ENCODE assay signal across 37 cellular contexts in the genomic region with DNA sequence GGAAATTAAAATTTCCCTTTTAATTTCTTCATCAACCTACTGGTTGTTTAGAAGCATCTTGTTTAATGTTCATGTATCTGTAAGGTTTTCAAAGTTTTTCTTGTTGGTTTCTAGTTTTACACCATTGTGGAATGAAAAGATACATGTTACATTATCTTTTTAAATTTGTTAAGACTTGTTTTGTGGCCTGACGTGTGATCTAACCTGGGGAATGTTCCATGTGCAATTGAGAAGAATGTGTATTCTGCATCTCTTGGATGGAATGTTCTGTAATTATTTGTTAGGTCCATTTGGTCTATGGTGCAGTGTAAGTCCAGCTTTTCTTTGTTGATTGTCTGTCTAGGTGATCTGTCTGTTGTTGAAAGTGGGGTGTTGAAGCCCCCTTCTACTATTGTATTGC. TPM values are rescaled to one million over a fixed set of nuclear protein-coding genes. Genes with fewer than 3 reads are reported as not detected.
"Had no signal": no experiment of that assay in that cellular context is flagged by ENCODE, and none has a peak within 500 bp of the region (broad histone marks: within the 10 kb centered on the region; RNA-seq: fewer than 3 reads in every experiment).

No MANE protein-coding gene starts in this region.

- H3K4me2 ChIP-seq: PC-9 had no signal

- H3K27me3 Mint-ChIP-seq: activated naive CD4-positive, alpha-beta T cell treated with anti-CD3 and anti-CD28 coated beads, Interleukin-2, amount 10 ng/mL, durations not matched to agents 7 days and 5 days had no signal

- H3K27ac ChIP-seq: brain microvascular endothelial cell, PC-9, RWPE1, SJCRH30, SK-N-MC, WERI-Rb-1 had no signal

- H3K4me1 ChIP-seq: SJCRH30 had no signal

- H3K4me3 Mint-ChIP-seq: activated CD4-positive, alpha-beta memory T cell treated with anti-CD3 and anti-CD28 coated beads, Interleukin-2, amount 10 ng/mL, durations not matched to agents 7 days and 5 days; activated CD8-positive, alpha-beta memory T cell treated with anti-CD3 and anti-CD28 coated beads, Interleukin-2, amount 10 ng/mL, durations not matched to agents 7 days and 5 days; activated naive CD4-positive, alpha-beta T cell treated with anti-CD3 and anti-CD28 coated beads, Interleukin-2, amount 10 ng/mL, durations not matched to agents 7 days and 5 days; activated naive CD8-positive, alpha-beta T cell; activated naive CD8-positive, alpha-beta T cell treated with anti-CD3 and anti-CD28 coated beads, Interleukin-2, amount 50 U/mL, for 24 hours had no signal

- H3K9me3 ChIP-seq: SJCRH30 had no signal

- H3K36me3 ChIP-seq: SJCRH30, WERI-Rb-1 had no signal

- H3K36me3 Mint-ChIP-seq: activated CD8-positive, alpha-beta memory T cell treated with anti-CD3 and anti-CD28 coated beads, Interleukin-2, amount 10 ng/mL, durations not matched to agents 7 days and 5 days; activated naive CD4-positive, alpha-beta T cell treated with anti-CD3 and anti-CD28 coated beads, Interleukin-2, amount 10 ng/mL, durations not matched to agents 7 days and 5 days; activated naive CD8-positive, alpha-beta T cell had no signal

- H2AFZ ChIP-seq: PC-9 had no signal

- ATAC-seq: activated CD8-positive, alpha-beta memory T cell treated with anti-CD3 and anti-CD28 coated beads, Interleukin-2, amount 10 ng/mL, durations not matched to agents 7 days and 5 days; activated naive CD8-positive, alpha-beta T cell treated with anti-CD3 and anti-CD28 coated beads, Interleukin-2, amount 50 U/mL, for 24 hours; K562 had no signal

- FAIRE-seq: K562, RCC 7860 had no signal

- H3K4me3 ChIP-seq: K562, PC-9, SJCRH30, SK-N-MC had no signal

- H3K27ac Mint-ChIP-seq: activated CD4-positive, alpha-beta memory T cell treated with anti-CD3 and anti-CD28 coated beads, Interleukin-2, amount 10 ng/mL, durations not matched to agents 7 days and 5 days; activated CD8-positive, alpha-beta memory T cell treated with anti-CD3 and anti-CD28 coated beads, Interleukin-2, amount 10 ng/mL, durations not matched to agents 7 days and 5 days; activated naive CD4-positive, alpha-beta T cell treated with anti-CD3 and anti-CD28 coated beads, Interleukin-2, amount 10 ng/mL, durations not matched to agents 7 days and 5 days; activated naive CD8-positive, alpha-beta T cell; activated naive CD8-positive, alpha-beta T cell treated with anti-CD3 and anti-CD28 coated beads, Interleukin-2, amount 50 U/mL, for 24 hours had no signal

- H3K27me3 ChIP-seq: brain microvascular endothelial cell, SJCRH30 had no signal

- DNase-seq: activated CD4-positive, alpha-beta memory T cell treated with anti-CD3 and anti-CD28 coated beads, Interleukin-2, amount 10 ng/mL, durations not matched to agents 7 days and 5 days; activated CD4-positive, alpha-beta T cell treated with anti-CD3 and anti-CD28 coated beads for 1 hour; activated CD4-positive, alpha-beta T cell treated with anti-CD3 and anti-CD28 coated beads for 48 hours; activated CD4-positive, CD25-positive, alpha-beta regulatory T cell; activated CD8-positive, alpha-beta memory T cell treated with anti-CD3 and anti-CD28 coated beads for 24 hours; activated CD8-positive, alpha-beta memory T cell treated with anti-CD3 and anti-CD28 coated beads, Interleukin-2, amount 10 ng/mL, durations not matched to agents 7 days and 5 days; activated CD8-positive, alpha-beta memory T cell treated with anti-CD3 and anti-CD28 coated beads, Interleukin-2, amount 50 U/mL, for 48 hours; activated effector memory CD4-positive, alpha-beta T cell treated with Interleukin-2 at 50 U/mL for 16 hours; activated naive CD4-positive, alpha-beta T cell treated with anti-CD3 and anti-CD28 coated beads, Interleukin-2, amount 10 ng/mL, durations not matched to agents 7 days and 5 days; activated naive CD8-positive, alpha-beta T cell treated with anti-CD3 and anti-CD28 coated beads, Interleukin-2, amount 50 U/mL, for 24 hours; activated T-cell treated with anti-CD3 and anti-CD28 coated beads, Interleukin-2, amount 50 U/mL, for 48 hours; anterior cingulate cortex; brain microvascular endothelial cell; NCI-H1105; NCI-H1417 treated with DMSO at 0.1 percent for 48 hours; NCI-H1694; NCI-H1930; NCI-H2081 treated with DMSO at 0.1 percent for 48 hours; NCI-H226; NCI-H446 treated with DMSO at 0.1 percent for 48 hours; NCI-H524; NCI-H69; NCI-H82; NK-92 treated with Interleukin-12 subunit alpha and Interleukin-12 subunit beta, amount 100 ng/mL, for 24 hours; PC-9; SHP77; SJCRH30; T1000; WERI-Rb-1 had no signal

- H3K4me1 Mint-ChIP-seq: activated CD4-positive, alpha-beta memory T cell treated with anti-CD3 and anti-CD28 coated beads, Interleukin-2, amount 10 ng/mL, durations not matched to agents 7 days and 5 days; activated CD8-positive, alpha-beta memory T cell treated with anti-CD3 and anti-CD28 coated beads, Interleukin-2, amount 10 ng/mL, durations not matched to agents 7 days and 5 days; activated naive CD4-positive, alpha-beta T cell treated with anti-CD3 and anti-CD28 coated beads, Interleukin-2, amount 10 ng/mL, durations not matched to agents 7 days and 5 days; activated naive CD8-positive, alpha-beta T cell treated with anti-CD3 and anti-CD28 coated beads, Interleukin-2, amount 50 U/mL, for 24 hours had no signal

RNA-seq across cellular contexts. Expression of gene THSD4, which starts 45.7 kb away (rescaled TPM):
- total RNA-seq: activated CD8-positive, alpha-beta memory T cell treated with anti-CD3 and anti-CD28 coated beads, Interleukin-2, amount 10 ng/mL, durations not matched to agents 7 days and 5 days; OCI-LY7; T-helper 1 cell treated with Interleukin-12 subunit alpha and Interleukin-12 subunit beta and Interleukin-4 antibody, amounts not matched to agents 30 ng/mL and 1 ng/mL, for 36 hours; T-helper 2 cell treated with Interferon-gamma antibody and Interleukin-4, amounts not matched to agents 100 ng/mL and 5 ng/mL, for 36 hours had no signal
